In genomic region chr2:238615187-238615586, GRCh38 we compare ENCODE assay signal across 16 cellular contexts.
DNase-seq lines count a peak whose midpoint lies in the region; ATAC-seq and TF ChIP-seq lines count a peak whose summit lies in the region.
"Had no signal": no experiment of that assay in that cellular context is flagged by ENCODE, and none has a peak within 500 bp of the region (broad histone marks: within the 10 kb centered on the region; RNA-seq: fewer than 3 reads in every experiment).

No MANE protein-coding gene starts in this region.

- no peaks in the 10 kb centered on the region for H3K79me2 ChIP-seq in MM.1S (ENCODE audit: low read length)

- H3K36me3 ChIP-seq in endodermal cell (ENCODE audit: control insufficient read depth, insufficient read depth, low read length) (no peaks in the 10 kb centered on the region), spleen (no peaks in the 10 kb centered on the region), MM.1S (replicated peaks; ENCODE audit: insufficient read depth, low read length) (no peaks in the 10 kb centered on the region)
- H3K36me3 ChIP-seq: BLaER1 had no signal

- H3K9me2 ChIP-seq in MM.1S (replicated peaks; ENCODE audit: insufficient read depth, low read length): no peaks in the 10 kb centered on the region

- H3K4me3 Mint-ChIP-seq in natural killer cell treated with Interleukin-12 subunit alpha and Interleukin-12 subunit beta and Interleukin-15 and Interleukin-18, amount 100 ng/mL, for 72 hours: no peak overlapping the region
- H3K4me3 Mint-ChIP-seq in natural killer cell: no peak overlapping the region
- no peak overlapping the region for H3K4me3 Mint-ChIP-seq in endodermal cell
- H3K4me3 Mint-ChIP-seq: CD4-positive, alpha-beta memory T cell had no signal

- H3K9me3 ChIP-seq in endodermal cell (ENCODE audit: control insufficient read depth, low read length) (no peaks in the 10 kb centered on the region), spleen (peaks cover 0 to 23% (median 19%) of the 10 kb centered on the region in 8 donors), MM.1S (replicated peaks; ENCODE audit: insufficient read depth, low read length) (no peaks in the 10 kb centered on the region)

- intact Hi-C loops in natural killer cell (cut with micrococcal nuclease) (no loop called here), spleen (cut with DNase I; ENCODE audit: low total_unique reads) (no loop called here)

- TF ChIP-seq CTCF in natural killer cell (IDR thresholded peaks at IDR 0.05) (no peak), endodermal cell (conservative IDR thresholded peaks at IDR 0.05) (no peak), spleen (IDR thresholded peaks at IDR 0.05 in 8 of 11, conservative IDR thresholded peaks at IDR 0.05 in 3 of 11) (no peak), MM.1S (IDR thresholded peaks at IDR 0.05; ENCODE audit: low read length) (no peak)

- 80 to 94% methylated on average over 2 to 5 of the region's 5 CpGs for WGBS in endodermal cell (ENCODE audit: insufficient coverage in 1 of 2, insufficient read length in 1 of 2), 2 experiments
- 71 to 94% (median 79%) methylated on average over 4 to 5 of the region's 5 CpGs for WGBS in spleen, 5 donors

- H3K36me3 Mint-ChIP-seq in natural killer cell treated with Interleukin-12 subunit alpha and Interleukin-12 subunit beta and Interleukin-15 and Interleukin-18, amount 100 ng/mL, for 72 hours: peaks cover 5% of the 10 kb centered on the region
- no peaks in the 10 kb centered on the region for H3K36me3 Mint-ChIP-seq in natural killer cell
- no peaks in the 10 kb centered on the region for H3K36me3 Mint-ChIP-seq in endodermal cell (ENCODE audit: low read depth)
- H3K36me3 Mint-ChIP-seq: CD14-positive monocyte; CD4-positive, alpha-beta memory T cell had no signal

- H3K27ac Mint-ChIP-seq in natural killer cell treated with Interleukin-12 subunit alpha and Interleukin-12 subunit beta and Interleukin-15 and Interleukin-18, amount 100 ng/mL, for 72 hours: no peak overlapping the region
- H3K27ac Mint-ChIP-seq in natural killer cell (no peak overlapping the region), endodermal cell (no peak overlapping the region)
- H3K27ac Mint-ChIP-seq: CD14-positive monocyte; CD4-positive, alpha-beta memory T cell had no signal

- no peak overlapping the region for H2AFZ ChIP-seq in MM.1S (ENCODE audit: low read length)

- H3K4me1 Mint-ChIP-seq in natural killer cell treated with Interleukin-12 subunit alpha and Interleukin-12 subunit beta and Interleukin-15 and Interleukin-18, amount 100 ng/mL, for 72 hours (ENCODE audit: low read depth in 2 of 2): no peaks in the 10 kb centered on the region
- H3K4me1 Mint-ChIP-seq in natural killer cell: no peaks in the 10 kb centered on the region
- H3K4me1 Mint-ChIP-seq in endodermal cell: no peaks in the 10 kb centered on the region
- H3K4me1 Mint-ChIP-seq: CD14-positive monocyte; CD4-positive, alpha-beta memory T cell had no signal

- H4K20me1 ChIP-seq in MM.1S (ENCODE audit: insufficient read depth, low read length): no peaks in the 10 kb centered on the region
- H4K20me1 ChIP-seq: BLaER1 had no signal

- H3K4me1 ChIP-seq in endodermal cell (ENCODE audit: control insufficient read depth, insufficient read depth, low read length) (no peaks in the 10 kb centered on the region), spleen (no peaks in the 10 kb centered on the region), MM.1S (ENCODE audit: low read length) (no peaks in the 10 kb centered on the region)
- H3K4me1 ChIP-seq: BLaER1 had no signal

- TF ChIP-seq POLR2A in spleen (IDR thresholded peaks at IDR 0.05): no peak

- H3K9ac ChIP-seq in endodermal cell (ENCODE audit: extremely low read depth, low read length, poor library complexity, severe bottlenecking) (no peak overlapping the region), MM.1S (ENCODE audit: low read length) (no peak overlapping the region)
- H3K9ac ChIP-seq: BLaER1 had no signal

- peaks cover 4% of the 10 kb centered on the region for H3K9me3 Mint-ChIP-seq in natural killer cell treated with Interleukin-12 subunit alpha and Interleukin-12 subunit beta and Interleukin-15 and Interleukin-18, amount 100 ng/mL, for 72 hours
- H3K9me3 Mint-ChIP-seq in natural killer cell (peaks cover 3 to 4% of the 10 kb centered on the region in 2 donors), endodermal cell (peaks cover 9% of the 10 kb centered on the region)

- no peak overlapping the region for H3K4me2 ChIP-seq in MM.1S (ENCODE audit: low read depth, low read length)
- H3K4me2 ChIP-seq: BLaER1 had no signal

- ATAC-seq in natural killer cell treated with Interleukin-12 subunit alpha and Interleukin-12 subunit beta and Interleukin-15 and Interleukin-18, amount 100 ng/mL, for 72 hours: peak; percentile 38 to 53
- no peak for ATAC-seq in natural killer cell

- H3K27me3 Mint-ChIP-seq in natural killer cell treated with Interleukin-12 subunit alpha and Interleukin-12 subunit beta and Interleukin-15 and Interleukin-18, amount 100 ng/mL, for 72 hours: peaks cover 20 to 37% of the 10 kb centered on the region in 2 donors
- peaks cover 18 to 33% of the 10 kb centered on the region in 2 donors for H3K27me3 Mint-ChIP-seq in natural killer cell (ENCODE audit: low read depth in 2 of 2)
- no peaks in the 10 kb centered on the region for H3K27me3 Mint-ChIP-seq in endodermal cell (ENCODE audit: insufficient read depth)

- no peak overlapping the region for H3K4me3 ChIP-seq in endodermal cell (ENCODE audit: low read length)
- H3K4me3 ChIP-seq in spleen: no peak overlapping the region
- no peak overlapping the region for H3K4me3 ChIP-seq in MM.1S (ENCODE audit: low read length)
- H3K4me3 ChIP-seq: BLaER1 had no signal

- H3F3A ChIP-seq in MM.1S (ENCODE audit: insufficient read depth, low read length): no peaks in the 10 kb centered on the region

- no peaks in the 10 kb centered on the region for H3K27me3 ChIP-seq in endodermal cell (ENCODE audit: control insufficient read depth, insufficient read depth, low read length, poor library complexity, severe bottlenecking)
- H3K27me3 ChIP-seq in spleen (replicated peaks in 1 of 7): peaks cover 0 to 26% (median 0%) of the 10 kb centered on the region in 7 donors
- no peaks in the 10 kb centered on the region for H3K27me3 ChIP-seq in MM.1S (replicated peaks; ENCODE audit: insufficient read depth, low read length)
- H3K27me3 ChIP-seq: BLaER1 had no signal

- H3K27ac ChIP-seq in endodermal cell (ENCODE audit: low read depth, low read length) (no peak overlapping the region), spleen (no peak overlapping the region), MM.1S (ENCODE audit: low read length) (no peak overlapping the region)
- H3K27ac ChIP-seq: BLaER1 had no signal

- DNase-seq in natural killer cell treated with Interleukin-12 subunit alpha and Interleukin-12 subunit beta and Interleukin-15 and Interleukin-18, amount 100 ng/mL, for 72 hours (ENCODE audit: low spot score): no peak
- DNase-seq in natural killer cell (no peak), endodermal cell (peak; percentile 58), spleen (peak; percentile 56), NCI-H226 (no peak), MM.1S (no peak)
- no peak for DNase-seq in activated CD4-positive, CD25-positive, alpha-beta regulatory T cell treated with anti-CD3 and anti-CD28 coated beads, Interleukin-2, amount 50 U/mL, for 72 hours
- DNase-seq: 8988T; CD4-positive, alpha-beta memory T cell; DMS153; DMS79; GDM1; GOT3; HCEC 1CT had no signal

Comparison
In these comparisons a context has a peak if more than half of its experiments do, and no peak if none do; other contexts are left out.
1. ATAC-seq: peak in natural killer cell treated with Interleukin-12 subunit alpha and Interleukin-12 subunit beta and Interleukin-15 and Interleukin-18, amount 100 ng/mL, for 72 hours (2 of 2); none in natural killer cell (0 of 3).
2. DNase-seq: peak in endodermal cell (single experiment) and spleen (single experiment); none in natural killer cell treated with Interleukin-12 subunit alpha and Interleukin-12 subunit beta and Interleukin-15 and Interleukin-18, amount 100 ng/mL, for 72 hours (single experiment), natural killer cell (single experiment), NCI-H226 (single experiment), activated CD4-positive, CD25-positive, alpha-beta regulatory T cell treated with anti-CD3 and anti-CD28 coated beads, Interleukin-2, amount 50 U/mL, for 72 hours (single experiment) and MM.1S (single experiment).